In the genomic region with DNA sequence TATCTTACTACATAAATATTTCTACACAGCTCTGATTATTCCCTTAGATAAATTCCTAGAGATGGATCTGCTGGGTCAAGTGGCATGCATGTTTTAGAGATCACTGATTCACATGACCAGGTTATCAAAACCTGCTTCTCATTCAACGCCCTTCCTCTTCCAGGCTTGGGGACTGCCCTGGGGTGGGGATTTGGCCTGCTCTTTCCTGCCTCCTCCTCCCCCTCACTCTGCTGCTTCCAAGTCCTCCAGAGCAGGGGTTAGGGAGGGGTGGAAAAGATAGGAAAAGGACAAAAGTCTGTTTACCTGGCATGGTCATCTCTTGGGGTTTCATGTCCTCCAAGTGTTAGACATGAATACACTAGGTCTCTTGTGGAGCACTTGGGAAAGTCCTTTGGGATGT, we compare ENCODE assay signal across 19 cellular contexts.
A peak's percentile ranks its signal among the peaks of the same experiment; 100 is the strongest.
DNase-seq lines count a peak whose midpoint lies in the region; ATAC-seq and TF ChIP-seq lines count a peak whose summit lies in the region.
"Had no signal": no experiment of that assay in that cellular context is flagged by ENCODE, and none has a peak within 500 bp of the region (broad histone marks: within the 10 kb centered on the region; RNA-seq: fewer than 3 reads in every experiment).

No MANE protein-coding gene starts in this region.

- H3K27ac ChIP-seq in right cardiac atrium (ENCODE audit: low read length) = no peak overlapping the region
- H3K27ac ChIP-seq in neutrophil = peak overlapping the region; percentile 85
- H3K27ac ChIP-seq: A549, GM23248 had no signal

- TF ChIP-seq CTCF in neutrophil (IDR thresholded peaks at IDR 0.05) = no peak

- H3K4me1 ChIP-seq in right cardiac atrium (ENCODE audit: control insufficient read depth, insufficient read depth, low read length) = peaks cover 6% of the 10 kb centered on the region
- peaks cover 18 to 35% of the 10 kb centered on the region in 2 experiments for H3K4me1 ChIP-seq in neutrophil (ENCODE audit: control insufficient read depth in 1 of 2, insufficient read depth in 1 of 2, low read depth in 1 of 2, low read length in 1 of 2)
- H3K4me1 ChIP-seq: A549 had no signal

- ATAC-seq in right cardiac atrium (peak; percentile 58 to 88), Right ventricle myocardium inferior (no peak), esophagus mucosa (peak; percentile 18), HG03439 (IDR thresholded peaks at IDR 0.05; ENCODE audit: unreplicated experiment) (no peak), GM21737 (IDR thresholded peaks at IDR 0.05; ENCODE audit: unreplicated experiment) (no peak)
- ATAC-seq: A549 had no signal

- H3K4me3 ChIP-seq in right cardiac atrium (ENCODE audit: low read length) (no peak overlapping the region), neutrophil (ENCODE audit: low read depth in 1 of 2, low read length in 1 of 2) (peak overlapping the region in 1 of 2 experiments; percentile 28)
- H3K4me3 ChIP-seq: A549, GM23248 had no signal

- intact Hi-C loops in right cardiac atrium (cut with DNase I) (no loop called here), Right ventricle myocardium inferior (cut with DNase I) (no loop called here)

- H3K27me3 ChIP-seq in right cardiac atrium (ENCODE audit: control insufficient read depth, insufficient read depth) = no peaks in the 10 kb centered on the region
- H3K27me3 ChIP-seq in neutrophil = no peaks in the 10 kb centered on the region

- 46% methylated on average over 1 of the region's 1 CpG for WGBS in right cardiac atrium

- no peaks in the 10 kb centered on the region for H3K9me3 ChIP-seq in right cardiac atrium (ENCODE audit: control insufficient read depth, low read length)
- H3K9me3 ChIP-seq in neutrophil = no peaks in the 10 kb centered on the region
- H3K9me3 ChIP-seq: A549 had no signal

- DNase-seq in right cardiac atrium = no peak
- no peak for DNase-seq in Right ventricle myocardium inferior (ENCODE audit: missing footprints)
- DNase-seq: 8988T; ACHN; C1 segment of cervical spinal cord; Calu3; CD4-positive, alpha-beta memory T cell; COR-L47; DMS53; DMS79 treated with DMSO at 0.1 percent for 48 hours; GF-D8; GM23248; H7; HCEC 1CT had no signal

- H3K36me3 ChIP-seq in neutrophil = no peaks in the 10 kb centered on the region

Comparison
In these comparisons a context has a peak if more than half of its experiments do, and no peak if none do; other contexts are left out.
1. ATAC-seq: peak in right cardiac atrium (2 of 2) and esophagus mucosa (single experiment); none in Right ventricle myocardium inferior (single experiment), HG03439 (single experiment) and GM21737 (single experiment).